12 cellular contexts compared by ENCODE assay signal in the genomic region with DNA sequence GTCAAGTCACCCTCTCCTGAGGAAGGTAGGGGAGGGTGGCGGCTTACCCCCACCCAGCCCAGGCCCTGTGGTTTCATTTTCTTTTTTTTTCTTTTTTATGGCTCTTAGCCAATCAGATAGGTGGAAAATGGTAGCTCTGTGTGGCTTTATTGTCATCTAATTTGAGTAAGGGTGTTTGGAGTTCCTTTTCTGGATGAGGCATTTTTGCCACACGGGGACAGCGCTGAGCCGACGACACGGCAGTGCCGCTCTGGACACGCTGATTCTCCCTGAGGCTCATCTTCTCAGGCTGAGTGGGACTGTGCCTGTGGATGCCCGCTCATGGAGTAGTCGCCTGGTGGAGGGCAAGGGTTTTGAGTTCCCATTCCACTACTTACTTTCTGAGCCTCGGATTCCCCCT.
DNase-seq lines count a peak whose midpoint lies in the region; ATAC-seq and TF ChIP-seq lines count a peak whose summit lies in the region.
"Had no signal": no experiment of that assay in that cellular context is flagged by ENCODE, and none has a peak within 500 bp of the region (broad histone marks: within the 10 kb centered on the region; RNA-seq: fewer than 3 reads in every experiment).

No MANE protein-coding gene starts in this region.

- POLR2A ChIA-PET in RWPE1 (lab: Yijun Ruan, JAX; ENCODE audit: low non-redundant PET) = no interaction called here

- TF ChIP-seq CTCF in 22Rv1 (IDR thresholded peaks at IDR 0.05) (peak; percentile 62), RWPE1 (conservative IDR thresholded peaks at IDR 0.05; ENCODE audit: low read depth) (peak; percentile 27)

- ATAC-seq in GM18520 (IDR thresholded peaks at IDR 0.05; ENCODE audit: unreplicated experiment) = no peak

- CTCF ChIA-PET in RWPE1 (lab: Yijun Ruan, JAX) = interaction anchor here (0.7 kb wide), 1 partner anchor 140 kb away, joined by 3 read pairs; no protein-coding TSS in a partner anchor

- no peak overlapping the region for H3K27ac ChIP-seq in 22Rv1
- no peak overlapping the region for H3K27ac ChIP-seq in RWPE1
- H3K27ac ChIP-seq: ascending aorta, heart right ventricle, thoracic aorta had no signal

- DNase-seq in EH (ENCODE audit: low read depth) (peak; percentile 30), RWPE1 (ENCODE audit: low spot score) (no peak), glomerular visceral epithelial cell (ENCODE audit: extremely low spot score) (peak; percentile 18), cortex of kidney (lab: John Stamatoyannopoulos, UW) (no peak), NCI-H345 (lab: John Stamatoyannopoulos, UW) (no peak)
- no peak for DNase-seq in stimulated activated CD4-positive, alpha-beta T cell treated with anti-CD3 and anti-CD28 coated beads, Interleukin-12 subunit alpha, Interleukin-12 subunit beta, amount 100 ng/mL, for 4 hours
- DNase-seq: activated CD4-positive, alpha-beta T cell treated with anti-CD3 and anti-CD28 coated beads, Interleukin-2, amount 50 U/mL, for 1 hour; heart right ventricle had no signal

Comparison
In these comparisons a context has a peak if more than half of its experiments do, and no peak if none do; other contexts are left out.
1. DNase-seq: peak in EH (single experiment) and glomerular visceral epithelial cell (single experiment); none in RWPE1 (single experiment), stimulated activated CD4-positive, alpha-beta T cell treated with anti-CD3 and anti-CD28 coated beads, Interleukin-12 subunit alpha, Interleukin-12 subunit beta, amount 100 ng/mL, for 4 hours (single experiment), cortex of kidney (single experiment) and NCI-H345 (single experiment).